In the genomic region with DNA sequence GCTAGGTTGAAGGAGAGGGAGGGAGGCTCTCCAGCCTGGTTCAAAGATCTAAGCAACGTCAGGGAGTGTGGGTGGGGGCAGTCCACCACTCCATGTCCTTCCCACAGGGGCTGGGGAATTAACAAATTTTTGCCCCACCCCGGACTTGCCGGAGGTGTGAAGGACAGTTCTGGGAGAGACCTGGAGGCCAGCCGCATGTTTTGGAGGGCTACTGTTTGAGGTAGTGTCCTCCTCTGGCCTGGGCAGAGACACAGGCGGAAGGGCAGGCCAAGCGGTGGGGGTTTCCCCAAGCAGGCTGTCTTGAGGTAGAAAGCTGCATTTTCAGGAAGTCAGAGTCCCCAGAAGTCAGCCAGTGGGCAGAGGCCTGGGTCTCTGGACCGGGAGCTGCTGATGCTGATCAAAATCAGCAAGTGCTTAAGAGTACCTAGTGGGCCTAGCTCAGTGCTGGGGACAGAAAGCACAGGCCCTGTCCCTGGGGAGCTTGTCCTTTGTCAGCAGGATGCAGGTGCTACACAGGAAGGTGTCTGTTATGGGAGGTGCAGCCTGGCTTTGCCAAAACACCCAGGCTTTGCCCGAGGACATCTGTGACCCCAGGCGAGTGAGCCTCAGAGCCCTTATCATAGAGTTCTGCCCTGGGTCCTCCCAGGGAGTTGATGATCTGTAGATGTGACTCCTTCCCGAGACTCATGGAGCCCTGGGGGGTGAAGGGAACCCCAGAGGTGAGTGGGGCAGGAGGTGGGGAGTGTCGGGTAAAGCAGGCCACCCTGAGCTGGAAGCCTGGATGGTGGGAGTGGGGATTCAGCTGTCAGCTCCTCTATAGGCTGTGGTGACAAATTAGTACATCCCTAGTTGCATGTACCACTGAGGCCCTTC, we compare ENCODE assay signal across 9 cellular contexts. TPM values are rescaled to one million over a fixed set of nuclear protein-coding genes. Genes with fewer than 3 reads are reported as not detected.
A peak's percentile ranks its signal among the peaks of the same experiment; 100 is the strongest.
DNase-seq lines count a peak whose midpoint lies in the region; ATAC-seq and FAIRE-seq lines count a peak whose summit lies in the region.
"Had no signal": no experiment of that assay in that cellular context is flagged by ENCODE, and none has a peak within 500 bp of the region (broad histone marks: within the 10 kb centered on the region; RNA-seq: fewer than 3 reads in every experiment).

No MANE protein-coding gene starts in this region.

- ATAC-seq in HG02610 (IDR thresholded peaks at IDR 0.05; ENCODE audit: unreplicated experiment) (peak; percentile 39), T-cell (replicated peaks in 1 of 4) (peak; percentile 43 to 66 (median 61)), naive B cell (ENCODE audit: low read depth in 2 of 2) (peak; percentile 76 to 77)

- H3K27me3 Mint-ChIP-seq in T-cell (no peaks in the 10 kb centered on the region), naive B cell (no peaks in the 10 kb centered on the region)

- peaks cover 5 to 21% of the 10 kb centered on the region in 2 donors for H3K36me3 ChIP-seq in small intestine (ENCODE audit: control insufficient read depth in 2 of 2, insufficient read depth in 2 of 2, low read length in 2 of 2)

- POLR2A ChIA-PET in T-cell (lab: Charles Lee), result interaction anchor here in 1 of 2 donors (0.6 to 0.9 kb wide), 4 partner anchors 11 to 350 kb away, joined by 3 to 4 read pairs (median 4); no protein-coding TSS in a partner anchor

- H3K4me3 Mint-ChIP-seq in T-cell (peak overlapping the region; percentile 44 to 68 (median 49)), naive B cell (peak overlapping the region; percentile 67 to 88 (median 80))

- H3K4me1 ChIP-seq in small intestine (ENCODE audit: control insufficient read depth in 2 of 2, insufficient read depth in 1 of 2, low read depth in 1 of 2, low read length in 1 of 2), result peaks cover 0 to 12% of the 10 kb centered on the region in 2 donors

- CTCF ChIA-PET in T-cell (lab: Charles Lee), result interaction anchor here (0.6 to 1.2 kb wide), 4 partner anchors 12 to 133 kb away, joined by 3 to 5 read pairs (median 3); partner anchors contain the start of gene JADE2 (in 1 of the 2)

- H3K36me3 Mint-ChIP-seq in T-cell (peaks cover 25% of the 10 kb centered on the region), naive B cell (peaks cover 0 to 7% of the 10 kb centered on the region in 2 donors)

- DNase-seq in NCI-H1436 (lab: John Stamatoyannopoulos, UW), result peak; percentile 31
- DNase-seq in NCI-H1436 treated with DMSO at 0.1 percent for 48 hours (lab: John Stamatoyannopoulos, UW), result no peak
- DNase-seq in T-cell, result peak in 9 of 34 experiments; percentile 8 to 55 (median 20)
- peak; percentile 79 for DNase-seq in naive B cell
- no peak for DNase-seq in small intestine
- DNase-seq in COLO829 (ENCODE audit: low spot score), result no peak
- DNase-seq in NK-92 treated with Interleukin-12 subunit alpha and Interleukin-12 subunit beta, amount 100 ng/mL, for 24 hours (lab: John Stamatoyannopoulos, UW), result no peak

- H3K27ac ChIP-seq in small intestine (ENCODE audit: low read depth in 1 of 2, low read length in 1 of 2), result peak overlapping the region in 1 of 2 donors; percentile 62
- H3K27ac ChIP-seq: 22Rv1 had no signal

- no peak for FAIRE-seq in small intestine (lab: Jason Lieb, UNC)

- H3K27ac Mint-ChIP-seq in T-cell, result peak overlapping the region; percentile 89 to 93
- peak overlapping the region; percentile 98 to 99 (median 99) for H3K27ac Mint-ChIP-seq in naive B cell

- no peak overlapping the region for H3K4me3 ChIP-seq in small intestine (ENCODE audit: low read depth in 1 of 2, low read length in 2 of 2)

- no peaks in the 10 kb centered on the region for H3K9me3 Mint-ChIP-seq in T-cell
- no peaks in the 10 kb centered on the region for H3K9me3 Mint-ChIP-seq in naive B cell

- H3K27me3 ChIP-seq in small intestine (ENCODE audit: control insufficient read depth in 2 of 2, insufficient read depth in 2 of 2, low read length in 2 of 2), result no peaks in the 10 kb centered on the region

- no peaks in the 10 kb centered on the region for H3K9me3 ChIP-seq in small intestine (ENCODE audit: control insufficient read depth, low read depth)

- peaks cover 38 to 70% (median 65%) of the 10 kb centered on the region in 3 donors for H3K4me1 Mint-ChIP-seq in T-cell
- H3K4me1 Mint-ChIP-seq in naive B cell, result peaks cover 54 to 95% (median 65%) of the 10 kb centered on the region in 3 donors

- 62 to 79% (median 64%) methylated on average over 10 to 11 of the region's 11 CpGs for WGBS in small intestine, 3 donors

RNA-seq across cellular contexts. Expression of gene JADE2, which starts 18.6 kb away (rescaled TPM):
- total RNA-seq in T-cell, result 100 to 1,000 TPM; 163 to 263 (median 239) TPM
- 10 to 100 TPM in 5 of 6 donors, 1 to 10 TPM in 1; 7.1 to 47.1 (median 27.1) TPM for polyA plus RNA-seq in naive B cell (ENCODE audit: low read depth in 6 of 6)
- 10 to 100 TPM in 1 of 3 donors, 1 to 10 TPM in 2; 8.1 to 24.2 (median 8.4) TPM for polyA plus RNA-seq in small intestine

Comparison
In these comparisons a context has a peak if more than half of its experiments do, and no peak if none do; other contexts are left out.
1. DNase-seq: peak in NCI-H1436 (single experiment) and naive B cell (single experiment); none in NCI-H1436 treated with DMSO at 0.1 percent for 48 hours (single experiment), small intestine (single experiment), COLO829 (single experiment) and NK-92 treated with Interleukin-12 subunit alpha and Interleukin-12 subunit beta, amount 100 ng/mL, for 24 hours (single experiment).
2. Peak in every context shown above with its lines, with median percentiles within 50 percentile points of each other: ATAC-seq.